18 cellular contexts compared by ENCODE assay signal in genomic region chr1:47824721-47825120, GRCh38.
"Had no signal": no experiment of that assay in that cellular context is flagged by ENCODE, and none has a peak within 500 bp of the region (broad histone marks: within the 10 kb centered on the region; RNA-seq: fewer than 3 reads in every experiment).

No MANE protein-coding gene starts in this region.

- H3K4me3 ChIP-seq: lung, pancreas, stomach, upper lobe of right lung had no signal

- ATAC-seq: activated CD8-positive, alpha-beta T cell treated with anti-CD3 and anti-CD28 coated beads, Interleukin-2, amount 10 ng/mL, durations not matched to agents 7 days and 5 days; activated T-cell treated with anti-CD3 and anti-CD28 coated beads, Interleukin-2, amount 50 U/mL, for 4 hours; pancreas; sciatic nerve; stimulated activated effector memory CD8-positive, alpha-beta T cell treated with anti-CD3 and anti-CD28 coated beads, Interleukin-12 subunit alpha, Interleukin-12 subunit beta, amount 100 ng/mL, for 72 hours; upper lobe of right lung had no signal

- H3K4me1 Mint-ChIP-seq: activated CD4-positive, alpha-beta T cell treated with anti-CD3 and anti-CD28 coated beads, Interleukin-2, amount 10 ng/mL, durations not matched to agents 7 days and 5 days; stimulated activated effector memory CD8-positive, alpha-beta T cell treated with anti-CD3 and anti-CD28 coated beads, Interleukin-12 subunit alpha, Interleukin-12 subunit beta, amount 100 ng/mL, for 72 hours had no signal

- H3K27me3 Mint-ChIP-seq: activated CD4-positive, alpha-beta T cell treated with anti-CD3 and anti-CD28 coated beads, Interleukin-2, amount 10 ng/mL, durations not matched to agents 7 days and 5 days had no signal

- DNase-seq: activated CD4-positive, alpha-beta T cell treated with anti-CD3 and anti-CD28 coated beads, Interleukin-2, amount 10 ng/mL, durations not matched to agents 7 days and 5 days; activated CD4-positive, CD25-positive, alpha-beta regulatory T cell; activated CD8-positive, alpha-beta memory T cell treated with anti-CD3 and anti-CD28 coated beads, Interleukin-2, amount 50 U/mL, for 4 hours; activated CD8-positive, alpha-beta T cell treated with anti-CD3 and anti-CD28 coated beads, Interleukin-2, amount 10 ng/mL, durations not matched to agents 7 days and 5 days; activated naive CD4-positive, alpha-beta T cell treated with anti-CD3 and anti-CD28 coated beads for 36 hours; activated T-cell treated with anti-CD3 and anti-CD28 coated beads, Interleukin-2, amount 50 U/mL, for 4 hours; brain microvascular endothelial cell; central memory CD4-positive, alpha-beta T cell; foreskin melanocyte; pancreas; stimulated activated CD4-positive, alpha-beta T cell treated with anti-CD3 and anti-CD28 coated beads, Interleukin-4, amount 100 ng/mL, for 24 hours; stomach; T1000; upper lobe of right lung had no signal

- H3K36me3 Mint-ChIP-seq: mesothelial cell of epicardium; stimulated activated effector memory CD8-positive, alpha-beta T cell treated with anti-CD3 and anti-CD28 coated beads, Interleukin-12 subunit alpha, Interleukin-12 subunit beta, amount 100 ng/mL, for 72 hours had no signal

- H3K9me3 Mint-ChIP-seq: activated CD4-positive, alpha-beta T cell treated with anti-CD3 and anti-CD28 coated beads, Interleukin-2, amount 10 ng/mL, durations not matched to agents 7 days and 5 days; activated naive CD4-positive, alpha-beta T cell treated with anti-CD3 and anti-CD28 coated beads for 36 hours; activated T-cell treated with anti-CD3 and anti-CD28 coated beads, Interleukin-2, amount 50 U/mL, for 4 hours; mesothelial cell of epicardium; stimulated activated effector memory CD8-positive, alpha-beta T cell treated with anti-CD3 and anti-CD28 coated beads, Interleukin-12 subunit alpha, Interleukin-12 subunit beta, amount 100 ng/mL, for 72 hours had no signal

- H3K27ac ChIP-seq: brain microvascular endothelial cell, pancreas, stomach, upper lobe of right lung had no signal

- H3K4me1 ChIP-seq: pancreas, stomach, upper lobe of right lung had no signal

- H3K36me3 ChIP-seq: brain microvascular endothelial cell, pancreas, stomach, upper lobe of right lung had no signal

- H3K27ac Mint-ChIP-seq: activated CD4-positive, alpha-beta T cell treated with anti-CD3 and anti-CD28 coated beads, Interleukin-2, amount 10 ng/mL, durations not matched to agents 7 days and 5 days; activated CD8-positive, alpha-beta T cell treated with anti-CD3 and anti-CD28 coated beads, Interleukin-2, amount 10 ng/mL, durations not matched to agents 7 days and 5 days; activated naive CD4-positive, alpha-beta T cell treated with anti-CD3 and anti-CD28 coated beads for 36 hours; mesothelial cell of epicardium; stimulated activated effector memory CD8-positive, alpha-beta T cell treated with anti-CD3 and anti-CD28 coated beads, Interleukin-12 subunit alpha, Interleukin-12 subunit beta, amount 100 ng/mL, for 72 hours had no signal

- H3K27me3 ChIP-seq: brain microvascular endothelial cell, pancreas, stomach, upper lobe of right lung had no signal

- H3K4me3 Mint-ChIP-seq: activated CD4-positive, alpha-beta T cell treated with anti-CD3 and anti-CD28 coated beads, Interleukin-2, amount 10 ng/mL, durations not matched to agents 7 days and 5 days; activated CD8-positive, alpha-beta T cell treated with anti-CD3 and anti-CD28 coated beads, Interleukin-2, amount 10 ng/mL, durations not matched to agents 7 days and 5 days; activated naive CD4-positive, alpha-beta T cell treated with anti-CD3 and anti-CD28 coated beads for 36 hours; activated T-cell treated with anti-CD3 and anti-CD28 coated beads, Interleukin-2, amount 50 U/mL, for 4 hours; mesothelial cell of epicardium; stimulated activated effector memory CD8-positive, alpha-beta T cell treated with anti-CD3 and anti-CD28 coated beads, Interleukin-12 subunit alpha, Interleukin-12 subunit beta, amount 100 ng/mL, for 72 hours had no signal

- H3K9me3 ChIP-seq: pancreas, stomach, upper lobe of right lung had no signal
